In the genomic region with DNA sequence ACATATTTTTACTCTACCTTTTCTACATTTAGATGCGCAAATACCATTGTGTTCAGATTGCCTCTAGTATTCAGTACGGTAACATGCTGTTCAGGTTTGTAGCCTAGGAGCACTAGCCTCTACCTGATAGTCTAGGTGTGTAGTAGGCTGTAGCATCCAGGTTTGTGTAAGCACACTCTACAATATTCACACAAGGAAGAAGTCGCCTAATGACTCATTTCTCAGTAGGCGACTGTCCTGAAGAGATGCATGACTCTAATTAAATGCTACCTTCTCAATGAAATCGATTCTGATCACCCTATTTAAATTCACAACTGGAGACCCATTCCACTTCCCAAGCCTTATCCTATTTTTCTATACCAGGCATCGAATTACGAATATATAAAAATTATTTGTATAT, we compare ENCODE assay signal across 8 cellular contexts. TPM values are rescaled to one million over a fixed set of nuclear protein-coding genes. Genes with fewer than 3 reads are reported as not detected.
DNase-seq lines count a peak whose midpoint lies in the region; ATAC-seq and TF ChIP-seq lines count a peak whose summit lies in the region.

No MANE protein-coding gene starts in this region.

- H3K9me2 ChIP-seq in GM23338 (ENCODE audit: insufficient read depth) (no peaks in the 10 kb centered on the region), PC-9 (ENCODE audit: insufficient read depth) (no peaks in the 10 kb centered on the region)

- H3K36me3 ChIP-seq in GM23338 (ENCODE audit: insufficient read depth) (no peaks in the 10 kb centered on the region), PC-9 (ENCODE audit: low read depth) (0 out of 2 replicates have a peak, but pooled peaks cover 4% of the 10 kb centered on the region), esophagus muscularis mucosa (no peaks in the 10 kb centered on the region), gastrocnemius medialis (peaks cover 0 to 6% of the 10 kb centered on the region in 2 donors)

- H3K9me3 ChIP-seq in PC-9 (ENCODE audit: insufficient read depth, low read depth) (no peaks in the 10 kb centered on the region), esophagus muscularis mucosa (no peaks in the 10 kb centered on the region), gastrocnemius medialis (no peaks in the 10 kb centered on the region)

- peaks cover 1% of the 10 kb centered on the region for H3K27me3 Mint-ChIP-seq in GM23338 (ENCODE audit: insufficient read depth, low read depth, poor library complexity)

- no peak overlapping the region for H2AFZ ChIP-seq in GM23338
- no peak overlapping the region for H2AFZ ChIP-seq in PC-9

- 56% methylated on average over 7 of the region's 7 CpGs for WGBS in esophagus muscularis mucosa

- peak overlapping the region; percentile 67 for H3K4me3 ChIP-seq in GM23338
- H3K4me3 ChIP-seq in PC-9, result peak overlapping the region; percentile 57; the same call in 1 of the 2 replicates
- peak overlapping the region; percentile 79 to 96 (median 86) for H3K4me3 ChIP-seq in esophagus muscularis mucosa
- H3K4me3 ChIP-seq in gastrocnemius medialis, result peak overlapping the region; percentile 74 to 98 (median 82)

- H3K9me3 Mint-ChIP-seq in GM23338, result no peaks in the 10 kb centered on the region

- TF ChIP-seq POLR2A in esophagus muscularis mucosa (IDR thresholded peaks at IDR 0.05; ENCODE audit: low read depth), result no peak
- TF ChIP-seq POLR2A in gastrocnemius medialis (IDR thresholded peaks at IDR 0.05), result no peak

- H3K4me2 ChIP-seq in GM23338, result peak overlapping the region; percentile 85
- H3K4me2 ChIP-seq in PC-9, result peak overlapping the region; percentile 75

- H3K4me1 Mint-ChIP-seq in GM23338, result peaks cover 26% of the 10 kb centered on the region

- no peak overlapping the region for H3K27ac Mint-ChIP-seq in GM23338

- H3K36me3 Mint-ChIP-seq in GM23338 (ENCODE audit: low read depth), result 0 out of 3 replicates have a peak, but pooled peaks cover 3% of the 10 kb centered on the region

- no peak overlapping the region for H3K27ac ChIP-seq in GM23338 (ENCODE audit: low read depth)
- H3K27ac ChIP-seq in PC-9, result peak overlapping the region; percentile 66
- peak overlapping the region; percentile 90 to 97 (median 95) for H3K27ac ChIP-seq in esophagus muscularis mucosa (replicated peaks in 1 of 4)
- peak overlapping the region; percentile 92 to 99 (median 98) for H3K27ac ChIP-seq in gastrocnemius medialis

- peaks cover 23% of the 10 kb centered on the region for H3K4me1 ChIP-seq in GM23338 (ENCODE audit: insufficient read depth)
- H3K4me1 ChIP-seq in PC-9 (replicated peaks; ENCODE audit: insufficient read depth), result peaks cover 34% of the 10 kb centered on the region
- H3K4me1 ChIP-seq in esophagus muscularis mucosa, result peaks cover 35 to 42% (median 39%) of the 10 kb centered on the region in 4 donors
- peaks cover 30 to 31% of the 10 kb centered on the region in 2 donors for H3K4me1 ChIP-seq in gastrocnemius medialis

- H3K27me3 ChIP-seq in GM23338 (ENCODE audit: insufficient read depth) (no peaks in the 10 kb centered on the region), PC-9 (ENCODE audit: insufficient read depth, low read depth) (no peaks in the 10 kb centered on the region), esophagus muscularis mucosa (no peaks in the 10 kb centered on the region), gastrocnemius medialis (no peaks in the 10 kb centered on the region)

- H3F3A ChIP-seq in GM23338 (replicated peaks; ENCODE audit: low read depth), result no peaks in the 10 kb centered on the region
- H3F3A ChIP-seq in PC-9 (ENCODE audit: insufficient read depth, low read depth), result peaks cover 21% of the 10 kb centered on the region

- H3K79me2 ChIP-seq in GM23338 (replicated peaks; ENCODE audit: insufficient read depth) (peaks cover 54% of the 10 kb centered on the region), PC-9 (ENCODE audit: low read depth) (peaks cover 46% of the 10 kb centered on the region)

- no peak for ATAC-seq in GM23338
- ATAC-seq in gastrocnemius medialis, result no peak
- ATAC-seq in HG02763 (IDR thresholded peaks at IDR 0.05; ENCODE audit: unreplicated experiment), result no peak
- no peak for ATAC-seq in GM19397 (IDR thresholded peaks at IDR 0.05; ENCODE audit: unreplicated experiment)

- in situ Hi-C loops in gastrocnemius medialis (cut with MboI; ENCODE audit: low sequenced_read_pairs in 4 of 4), result no loop called here

- H4K20me1 ChIP-seq in GM23338 (replicated peaks; ENCODE audit: insufficient read depth), result peaks cover 37% of the 10 kb centered on the region
- no peaks in the 10 kb centered on the region for H4K20me1 ChIP-seq in PC-9 (ENCODE audit: insufficient read depth)

- POLR2A ChIA-PET in PC-9 (lab: Charles Lee; ENCODE audit: unreplicated experiment), result interaction anchor here (0.6 to 1.1 kb wide), 4 partner anchors 23 to 233 kb away, joined by 3 to 9 read pairs (median 6); a partner anchor contains a TSS

- CTCF ChIA-PET in PC-9 (lab: Charles Lee), result no interaction called here

- TF ChIP-seq CTCF in GM23338 (conservative IDR thresholded peaks at IDR 0.05; ENCODE audit: low read depth in 2 of 2), result no peak
- no peak for TF ChIP-seq CTCF in PC-9 (conservative IDR thresholded peaks at IDR 0.05)
- TF ChIP-seq CTCF in esophagus muscularis mucosa (IDR thresholded peaks at IDR 0.05), result no peak
- no peak for TF ChIP-seq CTCF in gastrocnemius medialis (IDR thresholded peaks at IDR 0.05 in 4 of 5, conservative IDR thresholded peaks at IDR 0.05 in 1 of 5)

- TSS peak; percentile 37 for BruUV-seq in PC-9 (replicated peaks; lab: Mats Ljungman, UMichigan)

- DNase-seq in GM23338 (ENCODE audit: low spot score) (no peak), PC-9 (peak in 1 of 2 experiments; percentile 60), esophagus muscularis mucosa (ENCODE audit: extremely low spot score) (no peak), gastrocnemius medialis (no peak), DMS 273 treated with DMSO at 0.1 percent for 48 hours (lab: John Stamatoyannopoulos, UW) (no peak), COLO668 (lab: John Stamatoyannopoulos, UW; ENCODE audit: unreplicated experiment) (no peak)

- intact Hi-C loops in PC-9 (cut with micrococcal nuclease; ENCODE audit: unreplicated experiment), result loop anchor here (2.0 to 5.0 kb wide), 3 partner anchors 16 to 101 kb away; a partner anchor contains a TSS
- intact Hi-C loops in esophagus muscularis mucosa (cut with DNase I), result loop anchor here (5.0 kb wide), 2 partner anchors 59 to 101 kb away; a partner anchor contains a TSS
- intact Hi-C loops in gastrocnemius medialis (cut with DNase I; ENCODE audit: low total_unique reads), result loop anchor here (5.0 to 10.0 kb wide), 2 partner anchors 388 to 486 kb away; a partner anchor contains a TSS

- TF ChIP-seq EP300 in esophagus muscularis mucosa (IDR thresholded peaks at IDR 0.05), result no peak

- H3K4me3 Mint-ChIP-seq in GM23338, result peak overlapping the region; percentile 94

TF ChIP-seq in GM23338, 12 proteins besides CTCF, POLR2A, EP300 and RAD21 (continues in another document):
- TF ChIP-seq CREB1 (CRISPR knock-in tag; IDR thresholded peaks at IDR 0.05; ENCODE audit: low read depth), result no peak
- no peak for TF ChIP-seq POLR2AphosphoS5 (IDR thresholded peaks at IDR 0.05; ENCODE audit: low read depth)
- no peak for TF ChIP-seq EZH2phosphoT487 (IDR thresholded peaks at IDR 0.05; ENCODE audit: unreplicated experiment)
- TF ChIP-seq, protein P1, sequence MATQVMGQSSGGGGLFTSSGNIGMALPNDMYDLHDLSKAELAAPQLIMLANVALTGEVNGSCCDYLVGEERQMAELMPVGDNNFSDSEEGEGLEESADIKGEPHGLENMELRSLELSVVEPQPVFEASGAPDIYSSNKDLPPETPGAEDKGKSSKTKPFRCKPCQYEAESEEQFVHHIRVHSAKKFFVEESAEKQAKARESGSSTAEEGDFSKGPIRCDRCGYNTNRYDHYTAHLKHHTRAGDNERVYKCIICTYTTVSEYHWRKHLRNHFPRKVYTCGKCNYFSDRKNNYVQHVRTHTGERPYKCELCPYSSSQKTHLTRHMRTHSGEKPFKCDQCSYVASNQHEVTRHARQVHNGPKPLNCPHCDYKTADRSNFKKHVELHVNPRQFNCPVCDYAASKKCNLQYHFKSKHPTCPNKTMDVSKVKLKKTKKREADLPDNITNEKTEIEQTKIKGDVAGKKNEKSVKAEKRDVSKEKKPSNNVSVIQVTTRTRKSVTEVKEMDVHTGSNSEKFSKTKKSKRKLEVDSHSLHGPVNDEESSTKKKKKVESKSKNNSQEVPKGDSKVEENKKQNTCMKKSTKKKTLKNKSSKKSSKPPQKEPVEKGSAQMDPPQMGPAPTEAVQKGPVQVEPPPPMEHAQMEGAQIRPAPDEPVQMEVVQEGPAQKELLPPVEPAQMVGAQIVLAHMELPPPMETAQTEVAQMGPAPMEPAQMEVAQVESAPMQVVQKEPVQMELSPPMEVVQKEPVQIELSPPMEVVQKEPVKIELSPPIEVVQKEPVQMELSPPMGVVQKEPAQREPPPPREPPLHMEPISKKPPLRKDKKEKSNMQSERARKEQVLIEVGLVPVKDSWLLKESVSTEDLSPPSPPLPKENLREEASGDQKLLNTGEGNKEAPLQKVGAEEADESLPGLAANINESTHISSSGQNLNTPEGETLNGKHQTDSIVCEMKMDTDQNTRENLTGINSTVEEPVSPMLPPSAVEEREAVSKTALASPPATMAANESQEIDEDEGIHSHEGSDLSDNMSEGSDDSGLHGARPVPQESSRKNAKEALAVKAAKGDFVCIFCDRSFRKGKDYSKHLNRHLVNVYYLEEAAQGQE (IDR thresholded peaks at IDR 0.05; ENCODE audit: unreplicated experiment), result no peak

RNA-seq across cellular contexts. Expression of a gene that starts 1.3 kb away (rescaled TPM):
- 20.3 and 21.0 TPM in 2 replicates for total RNA-seq in GM23338 (2014; rRNA removed; shearing (Covaris generic))
- 63.5 and 65.3 TPM in 2 replicates for polyA plus RNA-seq in GM23338 (2016; fragmentation: Nextera tagmentation; extraction: Ambion mirVana)
- total RNA-seq in PC-9 (2021) (38.8 and 45.9 TPM in 2 replicates), esophagus muscularis mucosa (10 to 100 TPM in 3 of 4 donors, 1 to 10 TPM in 1; 7.8 to 19.1 (median 17.9) TPM), gastrocnemius medialis (10 to 100 TPM in 3 of 4 donors, 1 to 10 TPM in 1; 9.5 to 29.4 (median 18.1) TPM)
